In the genomic region with DNA sequence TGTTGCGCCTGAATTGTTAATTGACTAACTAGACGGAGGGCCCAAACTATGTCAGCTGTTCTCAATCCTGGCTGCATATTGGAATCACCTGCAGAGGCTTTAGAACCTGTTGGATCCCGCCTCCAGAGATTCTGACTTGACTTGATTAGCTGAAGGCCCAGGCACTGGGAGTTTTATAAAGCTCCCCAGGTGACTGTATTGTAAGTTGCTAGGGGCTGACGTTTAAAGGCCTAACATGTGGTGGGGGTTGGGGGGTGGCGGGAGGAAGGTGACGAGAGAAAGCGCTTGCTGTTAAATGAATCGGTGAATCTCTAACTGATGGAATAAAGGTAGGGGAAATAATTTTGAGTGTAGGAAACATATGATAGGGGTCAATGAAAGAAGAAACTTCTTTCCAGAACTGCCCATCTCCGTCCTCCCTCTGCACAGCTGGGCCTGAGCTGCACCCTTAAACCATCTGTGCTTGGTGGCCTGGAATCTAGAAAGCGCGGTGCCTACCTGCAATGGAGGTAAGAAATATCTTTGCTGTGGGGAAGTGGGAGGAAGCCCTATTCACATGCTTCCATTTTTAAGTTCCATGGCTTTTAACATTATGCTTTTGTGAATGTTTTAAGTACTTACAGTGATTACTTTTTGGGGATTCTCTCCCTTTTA, we compare ENCODE assay signal across 1 cellular context.
TF ChIP-seq lines count a peak whose summit lies in the region.

No MANE protein-coding gene starts in this region.

TF ChIP-seq in GM23338, 12 proteins besides CTCF, POLR2A, EP300 and RAD21 (continued from another document):
- TF ChIP-seq, protein P1, sequence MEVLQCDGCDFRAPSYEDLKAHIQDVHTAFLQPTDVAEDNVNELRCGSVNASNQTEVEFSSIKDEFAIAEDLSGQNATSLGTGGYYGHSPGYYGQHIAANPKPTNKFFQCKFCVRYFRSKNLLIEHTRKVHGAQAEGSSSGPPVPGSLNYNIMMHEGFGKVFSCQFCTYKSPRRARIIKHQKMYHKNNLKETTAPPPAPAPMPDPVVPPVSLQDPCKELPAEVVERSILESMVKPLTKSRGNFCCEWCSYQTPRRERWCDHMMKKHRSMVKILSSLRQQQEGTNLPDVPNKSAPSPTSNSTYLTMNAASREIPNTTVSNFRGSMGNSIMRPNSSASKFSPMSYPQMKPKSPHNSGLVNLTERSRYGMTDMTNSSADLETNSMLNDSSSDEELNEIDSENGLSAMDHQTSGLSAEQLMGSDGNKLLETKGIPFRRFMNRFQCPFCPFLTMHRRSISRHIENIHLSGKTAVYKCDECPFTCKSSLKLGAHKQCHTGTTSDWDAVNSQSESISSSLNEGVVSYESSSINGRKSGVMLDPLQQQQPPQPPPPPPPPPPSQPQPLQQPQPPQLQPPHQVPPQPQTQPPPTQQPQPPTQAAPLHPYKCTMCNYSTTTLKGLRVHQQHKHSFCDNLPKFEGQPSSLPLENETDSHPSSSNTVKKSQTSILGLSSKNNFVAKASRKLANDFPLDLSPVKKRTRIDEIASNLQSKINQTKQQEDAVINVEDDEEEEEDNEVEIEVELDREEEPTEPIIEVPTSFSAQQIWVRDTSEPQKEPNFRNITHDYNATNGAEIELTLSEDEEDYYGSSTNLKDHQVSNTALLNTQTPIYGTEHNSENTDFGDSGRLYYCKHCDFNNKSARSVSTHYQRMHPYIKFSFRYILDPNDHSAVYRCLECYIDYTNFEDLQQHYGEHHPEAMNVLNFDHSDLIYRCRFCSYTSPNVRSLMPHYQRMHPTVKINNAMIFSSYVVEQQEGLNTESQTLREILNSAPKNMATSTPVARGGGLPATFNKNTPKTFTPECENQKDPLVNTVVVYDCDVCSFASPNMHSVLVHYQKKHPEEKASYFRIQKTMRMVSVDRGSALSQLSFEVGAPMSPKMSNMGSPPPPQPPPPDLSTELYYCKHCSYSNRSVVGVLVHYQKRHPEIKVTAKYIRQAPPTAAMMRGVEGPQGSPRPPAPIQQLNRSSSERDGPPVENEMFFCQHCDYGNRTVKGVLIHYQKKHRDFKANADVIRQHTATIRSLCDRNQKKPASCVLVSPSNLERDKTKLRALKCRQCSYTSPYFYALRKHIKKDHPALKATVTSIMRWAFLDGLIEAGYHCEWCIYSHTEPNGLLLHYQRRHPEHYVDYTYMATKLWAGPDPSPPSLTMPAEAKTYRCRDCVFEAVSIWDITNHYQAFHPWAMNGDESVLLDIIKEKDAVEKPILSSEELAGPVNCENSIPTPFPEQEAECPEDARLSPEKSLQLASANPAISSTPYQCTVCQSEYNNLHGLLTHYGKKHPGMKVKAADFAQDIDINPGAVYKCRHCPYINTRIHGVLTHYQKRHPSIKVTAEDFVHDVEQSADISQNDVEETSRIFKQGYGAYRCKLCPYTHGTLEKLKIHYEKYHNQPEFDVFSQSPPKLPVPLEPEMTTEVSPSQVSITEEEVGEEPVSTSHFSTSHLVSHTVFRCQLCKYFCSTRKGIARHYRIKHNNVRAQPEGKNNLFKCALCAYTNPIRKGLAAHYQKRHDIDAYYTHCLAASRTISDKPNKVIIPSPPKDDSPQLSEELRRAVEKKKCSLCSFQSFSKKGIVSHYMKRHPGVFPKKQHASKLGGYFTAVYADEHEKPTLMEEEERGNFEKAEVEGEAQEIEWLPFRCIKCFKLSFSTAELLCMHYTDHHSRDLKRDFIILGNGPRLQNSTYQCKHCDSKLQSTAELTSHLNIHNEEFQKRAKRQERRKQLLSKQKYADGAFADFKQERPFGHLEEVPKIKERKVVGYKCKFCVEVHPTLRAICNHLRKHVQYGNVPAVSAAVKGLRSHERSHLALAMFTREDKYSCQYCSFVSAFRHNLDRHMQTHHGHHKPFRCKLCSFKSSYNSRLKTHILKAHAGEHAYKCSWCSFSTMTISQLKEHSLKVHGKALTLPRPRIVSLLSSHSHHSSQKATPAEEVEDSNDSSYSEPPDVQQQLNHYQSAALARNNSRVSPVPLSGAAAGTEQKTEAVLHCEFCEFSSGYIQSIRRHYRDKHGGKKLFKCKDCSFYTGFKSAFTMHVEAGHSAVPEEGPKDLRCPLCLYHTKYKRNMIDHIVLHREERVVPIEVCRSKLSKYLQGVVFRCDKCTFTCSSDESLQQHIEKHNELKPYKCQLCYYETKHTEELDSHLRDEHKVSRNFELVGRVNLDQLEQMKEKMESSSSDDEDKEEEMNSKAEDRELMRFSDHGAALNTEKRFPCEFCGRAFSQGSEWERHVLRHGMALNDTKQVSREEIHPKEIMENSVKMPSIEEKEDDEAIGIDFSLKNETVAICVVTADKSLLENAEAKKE (CRISPR knock-in tag; IDR thresholded peaks at IDR 0.05), result peak; percentile 63; the same call in 1 of the 2 replicates
